ENCODE assay signal across 8 cellular contexts in the genomic region with DNA sequence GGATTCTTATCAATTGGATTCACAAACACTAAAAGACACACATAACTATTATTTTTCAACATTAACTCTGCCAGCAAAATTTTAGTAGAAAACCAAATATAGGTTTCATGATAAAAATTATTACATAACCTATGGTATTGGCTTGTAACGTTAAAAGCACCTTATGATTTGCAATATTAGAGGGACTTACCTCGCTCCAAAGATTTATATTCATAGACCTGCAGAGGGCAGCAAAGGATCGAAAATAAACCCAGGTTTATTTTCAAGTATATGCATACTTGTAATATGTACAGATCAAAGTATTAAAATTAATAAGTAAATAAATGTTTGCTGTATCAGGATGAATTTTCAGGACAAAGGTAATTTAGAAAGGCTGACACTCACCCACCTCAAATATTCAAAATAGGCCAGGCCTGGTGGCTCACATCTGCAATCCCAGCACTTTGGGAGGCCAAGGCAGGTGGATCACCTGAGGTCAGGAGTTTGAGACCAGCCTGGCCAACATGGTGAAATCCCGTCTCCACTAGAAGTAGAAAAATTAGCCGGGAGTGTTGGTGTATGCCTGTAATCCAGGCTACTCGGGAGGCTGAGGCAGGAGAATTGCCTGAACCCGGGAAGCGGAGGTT. TPM values are rescaled to one million over a fixed set of nuclear protein-coding genes. Genes with fewer than 3 reads are reported as not detected.
DNase-seq lines count a peak whose midpoint lies in the region; ATAC-seq, FAIRE-seq and TF ChIP-seq lines count a peak whose summit lies in the region.

No MANE protein-coding gene starts in this region.

- H3K4me3 Mint-ChIP-seq in chondrocyte (ENCODE audit: unreplicated experiment) (no peak overlapping the region), naive B cell (no peak overlapping the region)
- no peak overlapping the region for H3K4me3 Mint-ChIP-seq in activated naive CD8-positive, alpha-beta T cell treated with anti-CD3 and anti-CD28 coated beads for 36 hours

- WGBS in testis, 2 donors = 75 to 76% methylated on average over 8 of the region's 8 CpGs

- peak overlapping the region; percentile 20 for H3K27ac Mint-ChIP-seq in chondrocyte (ENCODE audit: unreplicated experiment)
- peak overlapping the region in 1 of 6 donors; percentile 32 for H3K27ac Mint-ChIP-seq in naive B cell
- no peak overlapping the region for H3K27ac Mint-ChIP-seq in activated naive CD8-positive, alpha-beta T cell treated with anti-CD3 and anti-CD28 coated beads for 36 hours

- DNase-seq in NCI-H1694 treated with DMSO at 0.1 percent for 48 hours (lab: John Stamatoyannopoulos, UW) = peak; percentile 52
- DNase-seq in chondrocyte (ENCODE audit: low spot score) = no peak
- DNase-seq in naive B cell = peak; percentile 34
- DNase-seq in testis = no peak
- no peak for DNase-seq in 8988T
- DNase-seq in activated naive CD8-positive, alpha-beta T cell treated with anti-CD3 and anti-CD28 coated beads for 36 hours = no peak

- peaks cover 6% of the 10 kb centered on the region; the same call in 1 of the 2 replicates for H3F3A ChIP-seq in DOHH2 (ENCODE audit: control insufficient read depth, insufficient read depth)

- H3K9me3 ChIP-seq in DOHH2 (ENCODE audit: control insufficient read depth, insufficient read depth, low read length) = no peaks in the 10 kb centered on the region
- no peaks in the 10 kb centered on the region for H3K9me3 ChIP-seq in testis

- H3K9me2 ChIP-seq in DOHH2 (replicated peaks; ENCODE audit: control insufficient read depth, low read length) = no peaks in the 10 kb centered on the region

- H3K36me3 Mint-ChIP-seq in chondrocyte (ENCODE audit: low read depth) = peaks cover 26% of the 10 kb centered on the region
- peaks cover 8 to 27% of the 10 kb centered on the region in 2 donors for H3K36me3 Mint-ChIP-seq in naive B cell
- H3K36me3 Mint-ChIP-seq in activated naive CD8-positive, alpha-beta T cell treated with anti-CD3 and anti-CD28 coated beads for 36 hours = peaks cover 22% of the 10 kb centered on the region

- H3K4me2 ChIP-seq in DOHH2 (ENCODE audit: low read length) = no peak overlapping the region

- no peaks in the 10 kb centered on the region for H3K9me3 Mint-ChIP-seq in chondrocyte (ENCODE audit: low read depth)
- H3K9me3 Mint-ChIP-seq in naive B cell = no peaks in the 10 kb centered on the region
- no peaks in the 10 kb centered on the region for H3K9me3 Mint-ChIP-seq in activated naive CD8-positive, alpha-beta T cell treated with anti-CD3 and anti-CD28 coated beads for 36 hours

- peak; percentile 95 for FAIRE-seq in A204.1 (lab: Jason Lieb, UNC)

- no peak for TF ChIP-seq POLR2A in testis (IDR thresholded peaks at IDR 0.05)

- peaks cover 9% of the 10 kb centered on the region for H3K4me1 Mint-ChIP-seq in chondrocyte (ENCODE audit: low read depth)
- no peaks in the 10 kb centered on the region for H3K4me1 Mint-ChIP-seq in naive B cell
- H3K4me1 Mint-ChIP-seq in activated naive CD8-positive, alpha-beta T cell treated with anti-CD3 and anti-CD28 coated beads for 36 hours = peaks cover 3% of the 10 kb centered on the region

- H4K20me1 ChIP-seq in DOHH2 (ENCODE audit: control insufficient read depth, insufficient read depth, low read depth, low read length) = no peaks in the 10 kb centered on the region

- H3K4me1 ChIP-seq in DOHH2 (ENCODE audit: control insufficient read depth, low read length) = peaks cover 9% of the 10 kb centered on the region
- H3K4me1 ChIP-seq in testis = no peaks in the 10 kb centered on the region

- TF ChIP-seq CTCF in DOHH2 (IDR thresholded peaks at IDR 0.05; ENCODE audit: low read depth, low read length, poor library complexity, severe bottlenecking) (peak; percentile 36), chondrocyte (IDR thresholded peaks at IDR 0.05) (peak; percentile 80), testis (IDR thresholded peaks at IDR 0.05) (peak in 1 of 3 experiments; percentile 22)

- intact Hi-C loops in testis (cut with DNase I; ENCODE audit: low total_unique reads) = no loop called here

- H3K27me3 Mint-ChIP-seq in chondrocyte (ENCODE audit: low read depth) (no peaks in the 10 kb centered on the region), naive B cell (no peaks in the 10 kb centered on the region)
- no peaks in the 10 kb centered on the region for H3K27me3 Mint-ChIP-seq in activated naive CD8-positive, alpha-beta T cell treated with anti-CD3 and anti-CD28 coated beads for 36 hours

- H3K36me3 ChIP-seq in DOHH2 (ENCODE audit: control insufficient read depth, low read length) (peaks cover 90% of the 10 kb centered on the region), testis (ENCODE audit: low read depth, missing control alignments) (no peaks in the 10 kb centered on the region)

- no peaks in the 10 kb centered on the region; the same call in 1 of the 2 replicates for H3K79me2 ChIP-seq in DOHH2 (ENCODE audit: control insufficient read depth, low read length)

- H3K27me3 ChIP-seq in DOHH2 (ENCODE audit: control insufficient read depth, low read length) = no peaks in the 10 kb centered on the region
- no peaks in the 10 kb centered on the region for H3K27me3 ChIP-seq in testis

- H3K4me3 ChIP-seq in DOHH2 (ENCODE audit: low read length) (no peak overlapping the region), testis (no peak overlapping the region)

- peak; percentile 35 to 44 for ATAC-seq in naive B cell (ENCODE audit: low read depth in 2 of 2)

- H3K27ac ChIP-seq in DOHH2 (ENCODE audit: low read depth, low read length) (no peak overlapping the region), testis (no peak overlapping the region)

RNA-seq across cellular contexts. Expression of gene LRPPRC, which starts 45.3 kb away (rescaled TPM):
- 50.9 to 59.1 TPM (median 52.1 TPM) in 3 replicates for total RNA-seq in chondrocyte
- 10 to 100 TPM; 32.2 to 49.4 (median 45.5) TPM for polyA plus RNA-seq in naive B cell (ENCODE audit: low read depth in 6 of 6)
- 100 to 1,000 TPM; 114 to 133 TPM for total RNA-seq in testis
- 65.7 TPM for polyA plus RNA-seq in testis (ENCODE audit: insufficient read depth, low read depth, low replicate concordance)
- 100 to 1,000 TPM; 220 to 221 TPM for total RNA-seq in activated naive CD8-positive, alpha-beta T cell treated with anti-CD3 and anti-CD28 coated beads for 36 hours

Comparison
In these comparisons a context has a peak if more than half of its experiments do, and no peak if none do; other contexts are left out.
1. DNase-seq: peak in NCI-H1694 treated with DMSO at 0.1 percent for 48 hours (single experiment) and naive B cell (single experiment); none in chondrocyte (single experiment), testis (single experiment), 8988T (single experiment) and activated naive CD8-positive, alpha-beta T cell treated with anti-CD3 and anti-CD28 coated beads for 36 hours (single experiment).